28 cellular contexts compared by ENCODE assay signal in the genomic region with DNA sequence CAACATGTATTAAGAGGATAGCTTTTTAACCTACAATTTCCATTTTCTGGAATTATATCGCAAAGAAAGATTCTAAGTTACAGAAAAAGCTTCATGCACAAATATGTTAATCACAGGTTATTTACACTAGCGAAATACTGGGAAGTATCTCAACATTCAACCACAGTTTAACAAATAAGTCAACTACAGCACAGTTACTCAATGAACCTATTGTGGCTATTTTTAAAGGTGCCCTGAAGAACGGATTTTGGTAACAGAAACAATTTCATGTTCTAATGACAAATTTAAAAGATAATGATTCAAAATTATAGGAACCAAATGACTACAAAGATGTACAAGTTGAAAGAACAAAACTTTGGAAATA. TPM values are rescaled to one million over a fixed set of nuclear protein-coding genes. Genes with fewer than 3 reads are reported as not detected.
DNase-seq lines count a peak whose midpoint lies in the region; ATAC-seq, FAIRE-seq and TF ChIP-seq lines count a peak whose summit lies in the region.
"Had no signal": no experiment of that assay in that cellular context is flagged by ENCODE, and none has a peak within 500 bp of the region (broad histone marks: within the 10 kb centered on the region; RNA-seq: fewer than 3 reads in every experiment).

No MANE protein-coding gene starts in this region.

- CTCF ChIA-PET in H1 (lab: Charles Lee; ENCODE audit: partially characterized antibody), result interaction anchor here (0.6 to 2.1 kb wide), 4 partner anchors 11 to 204 kb away, joined by 3 to 9 read pairs (median 4); no protein-coding TSS in a partner anchor
- CTCF ChIA-PET in SK-N-SH (lab: Yijun Ruan, JAX), result interaction anchor here (0.7 to 2.8 kb wide), 7 partner anchors 11 to 478 kb away, joined by 3 to 22 read pairs (median 4); a partner anchor contains a TSS

- no peaks in the 10 kb centered on the region for H3K79me1 ChIP-seq in H1 (ENCODE audit: low read depth, low read length)

- TF ChIP-seq POLR2A in H1 (IDR thresholded peaks at IDR 0.05; ENCODE audit: control extremely low read depth in 1 of 2, low read depth in 2 of 2, low read length in 2 of 2), result no peak

- no peak overlapping the region for H3K56ac ChIP-seq in H1 (replicated peaks; ENCODE audit: insufficient read length, low read depth, low read length)

- no peaks in the 10 kb centered on the region for H3F3A ChIP-seq in SK-N-SH (replicated peaks; ENCODE audit: insufficient read depth)

- H3K4me3 Mint-ChIP-seq in progenitor cell of endocrine pancreas (ENCODE audit: low read depth), result no peak overlapping the region
- H3K4me3 Mint-ChIP-seq: CD14-positive monocyte; CD4-positive, alpha-beta memory T cell; CD4-positive, CD25-positive, alpha-beta regulatory T cell; CD8-positive, alpha-beta memory T cell had no signal

- H3K9ac ChIP-seq in H1 (replicated peaks in 1 of 4; ENCODE audit: extremely low read depth in 1 of 4, low read depth in 3 of 4, low read length in 3 of 4) (no peak overlapping the region), liver (ENCODE audit: low read depth in 1 of 2, low read length in 2 of 2) (no peak overlapping the region), SK-N-SH (no peak overlapping the region)
- H3K9ac ChIP-seq: BLaER1 had no signal

- H3K4me1 Mint-ChIP-seq in progenitor cell of endocrine pancreas (ENCODE audit: low read depth), result no peaks in the 10 kb centered on the region
- H3K4me1 Mint-ChIP-seq: CD14-positive monocyte; CD4-positive, alpha-beta memory T cell; CD4-positive, CD25-positive, alpha-beta regulatory T cell; CD8-positive, alpha-beta memory T cell had no signal

- no peak overlapping the region for H2BK120ac ChIP-seq in H1 (replicated peaks; ENCODE audit: low read depth, low read length)

- H3K9me3 ChIP-seq in H1 (ENCODE audit: insufficient read depth in 2 of 2, low read depth in 1 of 2, low read length in 1 of 2) (peaks cover 23 to 26% of the 10 kb centered on the region in 2 experiments), liver (ENCODE audit: control insufficient read depth in 4 of 4, low read length in 3 of 4) (peaks cover 0 to 4% (median 0%) of the 10 kb centered on the region in 4 donors), SK-N-SH (no peaks in the 10 kb centered on the region)
- H3K9me3 ChIP-seq: BE2C had no signal

- no peak for TF ChIP-seq CTCF in H1 (IDR thresholded peaks at IDR 0.05; ENCODE audit: control extremely low read depth in 1 of 3, insufficient read depth in 1 of 3, low read depth in 1 of 3, low read length in 3 of 3)
- no peak for TF ChIP-seq CTCF in liver (IDR thresholded peaks at IDR 0.05; ENCODE audit: low read depth, low read length, missing input control)
- TF ChIP-seq CTCF in progenitor cell of endocrine pancreas (IDR thresholded peaks at IDR 0.05; ENCODE audit: unreplicated experiment), result no peak
- TF ChIP-seq CTCF in SK-N-SH (IDR thresholded peaks at IDR 0.05), result no peak

- no peaks in the 10 kb centered on the region for H3K23me2 ChIP-seq in H1 (ENCODE audit: low read depth, low read length)

- ATAC-seq in left lobe of liver (peak; percentile 23), HG03175 (IDR thresholded peaks at IDR 0.05; ENCODE audit: unreplicated experiment) (no peak)
- ATAC-seq: GM12878 had no signal

- H3K27ac Mint-ChIP-seq in progenitor cell of endocrine pancreas, result no peak overlapping the region
- H3K27ac Mint-ChIP-seq: CD14-positive monocyte; CD4-positive, alpha-beta memory T cell; CD4-positive, CD25-positive, alpha-beta regulatory T cell; CD8-positive, alpha-beta memory T cell had no signal

- H2BK5ac ChIP-seq in H1 (ENCODE audit: low read depth, low read length), result no peak overlapping the region

- H3K9me3 Mint-ChIP-seq in progenitor cell of endocrine pancreas (ENCODE audit: low read depth), result peaks cover 17% of the 10 kb centered on the region

- H2BK20ac ChIP-seq in H1 (ENCODE audit: low read length), result no peak overlapping the region

- H3K9me2 ChIP-seq in SK-N-SH, result no peaks in the 10 kb centered on the region

- no peak overlapping the region for H2AFZ ChIP-seq in H1 (ENCODE audit: low read length)
- no peak overlapping the region for H2AFZ ChIP-seq in SK-N-SH (ENCODE audit: low read depth)

- H3K4me2 ChIP-seq in H1 (ENCODE audit: insufficient read depth in 1 of 2, low read depth in 2 of 2, low read length in 2 of 2), result no peak overlapping the region
- H3K4me2 ChIP-seq in SK-N-SH, result no peak overlapping the region
- H3K4me2 ChIP-seq: BLaER1 had no signal

- no peak overlapping the region for H2BK12ac ChIP-seq in H1 (ENCODE audit: low read depth, low read length)

- no peaks in the 10 kb centered on the region for H3K36me3 Mint-ChIP-seq in progenitor cell of endocrine pancreas (ENCODE audit: insufficient read depth)
- H3K36me3 Mint-ChIP-seq: CD14-positive monocyte; CD4-positive, alpha-beta memory T cell; CD4-positive, CD25-positive, alpha-beta regulatory T cell; CD8-positive, alpha-beta memory T cell had no signal

- no peak overlapping the region for H3K18ac ChIP-seq in H1 (ENCODE audit: extremely low read depth, low read length)

- peaks cover 14 to 49% (median 28%) of the 10 kb centered on the region in 4 experiments; a peak in 7 of 8 replicates for H3K36me3 ChIP-seq in H1 (ENCODE audit: control insufficient read depth in 2 of 4, insufficient read depth in 4 of 4, low read length in 3 of 4)
- H3K36me3 ChIP-seq in liver (ENCODE audit: control insufficient read depth in 4 of 4, insufficient read depth in 3 of 4, low read depth in 1 of 4, low read length in 3 of 4), result no peaks in the 10 kb centered on the region
- H3K36me3 ChIP-seq in SK-N-SH (replicated peaks in 1 of 2; ENCODE audit: control insufficient read depth in 1 of 2, insufficient read depth in 2 of 2, low read length in 1 of 2), result no peaks in the 10 kb centered on the region
- H3K36me3 ChIP-seq: BE2C, BLaER1 had no signal

- WGBS in H1 (ENCODE audit: extremely low coverage in 1 of 2, insufficient coverage in 1 of 2, insufficient read length in 1 of 2, insufficient replicate concordance in 2 of 2, low coverage in 1 of 2, low lambda C conversion rate in 2 of 2, missing lambda C conversion rate in 1 of 2), 2 experiments, result 88% methylated on average over 3 of the region's 3 CpGs; no CpG with 5 or more reads in 1 of the 2 experiments
- 33% methylated on average over 3 of the region's 3 CpGs for WGBS in liver
- 50% methylated on average over 3 of the region's 3 CpGs for WGBS in SK-N-SH (ENCODE audit: low lambda C conversion rate)

- H3K4ac ChIP-seq in H1 (replicated peaks; ENCODE audit: insufficient read length, low read depth, low read length), result no peak overlapping the region

- H4K91ac ChIP-seq in H1 (replicated peaks; ENCODE audit: insufficient read length, low read length), result no peak overlapping the region

- H3K23ac ChIP-seq in H1 (ENCODE audit: insufficient read length), result no peak overlapping the region

- H3K79me2 ChIP-seq in H1 (ENCODE audit: control insufficient read depth in 1 of 2, insufficient read depth in 2 of 2, low read length in 2 of 2), result no peaks in the 10 kb centered on the region
- H3K79me2 ChIP-seq in SK-N-SH (ENCODE audit: insufficient read depth), result no peaks in the 10 kb centered on the region

- peak; percentile 32 for FAIRE-seq in H1 (lab: Jason Lieb, UNC)
- FAIRE-seq: A204.1, GM12878, GM12892, GM18507 had no signal

- no peak overlapping the region for H4K8ac ChIP-seq in H1 (ENCODE audit: extremely low read depth, insufficient read depth, low read length)

- H3K4me1 ChIP-seq in H1 (replicated peaks in 1 of 4; ENCODE audit: control insufficient read depth in 3 of 4, insufficient read depth in 4 of 4, low read length in 3 of 4), result 0 out of 7 replicates have a peak, but pooled peaks cover 0 to 2% (median 0%) of the 10 kb centered on the region in 4 experiments
- peaks cover 0 to 10% (median 4%) of the 10 kb centered on the region in 4 donors for H3K4me1 ChIP-seq in liver (ENCODE audit: control insufficient read depth in 4 of 4, insufficient read depth in 4 of 4, low read length in 3 of 4)
- no peaks in the 10 kb centered on the region for H3K4me1 ChIP-seq in SK-N-SH (ENCODE audit: control insufficient read depth in 1 of 2, insufficient read depth in 2 of 2, low read depth in 1 of 2, low read length in 1 of 2)
- H3K4me1 ChIP-seq: BE2C, BLaER1 had no signal

- H3K27me3 Mint-ChIP-seq in progenitor cell of endocrine pancreas, result peaks cover 1% of the 10 kb centered on the region

- no peak overlapping the region for H3K27ac ChIP-seq in H1 (ENCODE audit: low read depth, low read length)
- H3K27ac ChIP-seq in liver (ENCODE audit: low read depth in 1 of 2, low read length in 2 of 2), result no peak overlapping the region
- no peak overlapping the region for H3K27ac ChIP-seq in SK-N-SH (ENCODE audit: low read depth in 2 of 2, low read length in 1 of 2)
- H3K27ac ChIP-seq: BLaER1 had no signal

- no peak overlapping the region for H3K14ac ChIP-seq in H1 (ENCODE audit: insufficient read length)

- no peaks in the 10 kb centered on the region for H4K20me1 ChIP-seq in H1 (replicated peaks in 1 of 2; ENCODE audit: control insufficient read depth in 1 of 2, insufficient read depth in 2 of 2, low read length in 2 of 2)
- H4K20me1 ChIP-seq in SK-N-SH (ENCODE audit: insufficient read depth), result no peaks in the 10 kb centered on the region
- H4K20me1 ChIP-seq: BLaER1 had no signal

- TF ChIP-seq RAD21 in H1 (IDR thresholded peaks at IDR 0.05 in 1 of 2, conservative IDR thresholded peaks at IDR 0.05 in 1 of 2; ENCODE audit: low read depth in 2 of 2, low read length in 2 of 2), result no peak
- no peak for TF ChIP-seq RAD21 in liver (IDR thresholded peaks at IDR 0.05)
- no peak for TF ChIP-seq RAD21 in SK-N-SH (IDR thresholded peaks at IDR 0.05; ENCODE audit: low read length)

- H2BK15ac ChIP-seq in H1 (ENCODE audit: low read length), result no peak overlapping the region

- TF ChIP-seq EP300 in H1 (IDR thresholded peaks at IDR 0.05; ENCODE audit: borderline replicate concordance in 1 of 2, low read depth in 2 of 2, low read length in 2 of 2), result no peak
- TF ChIP-seq EP300 in SK-N-SH (IDR thresholded peaks at IDR 0.05; ENCODE audit: borderline replicate concordance in 1 of 2, low read depth in 1 of 2, low read length in 1 of 2), result no peak

- POLR2A ChIA-PET in H1 (lab: Charles Lee; ENCODE audit: partially characterized antibody), result interaction anchor here (0.7 to 1.6 kb wide), 2 partner anchors 13 to 14 kb away, joined by 3 to 4 read pairs; no protein-coding TSS in a partner anchor
- POLR2A ChIA-PET in SK-N-SH (lab: Yijun Ruan, JAX), result no interaction called here

- no peak overlapping the region for H2AK5ac ChIP-seq in H1 (ENCODE audit: low read depth, low read length)

- no peak overlapping the region for H4K5ac ChIP-seq in H1 (ENCODE audit: insufficient read length, low read depth, low read length)

- H3K27me3 ChIP-seq in H1 (replicated peaks in 1 of 4; ENCODE audit: control insufficient read depth in 3 of 4, extremely low read depth in 1 of 4, insufficient read depth in 3 of 4, low read length in 3 of 4) (no peaks in the 10 kb centered on the region), liver (ENCODE audit: control insufficient read depth in 4 of 4, insufficient read depth in 4 of 4, low read length in 3 of 4) (no peaks in the 10 kb centered on the region), SK-N-SH (ENCODE audit: insufficient read depth) (no peaks in the 10 kb centered on the region)
- H3K27me3 ChIP-seq: BLaER1 had no signal

- DNase-seq in H1 (ENCODE audit: low read depth in 1 of 2, low spot score in 2 of 2) (no peak), left lobe of liver (ENCODE audit: low spot score) (no peak), progenitor cell of endocrine pancreas (ENCODE audit: low spot score, unreplicated experiment) (no peak), SK-N-SH (no peak), germinal center (ENCODE audit: low spot score) (no peak)
- DNase-seq: 8988T; ACHN; BE2C; C1 segment of cervical spinal cord; CD4-positive, alpha-beta memory T cell; CD4-positive, CD25-positive, alpha-beta regulatory T cell; CD8-positive, alpha-beta memory T cell; COR-L47; DMS 273 treated with DMSO at 0.1 percent for 48 hours; DMS79; DND-41; EL; GDM1 had no signal

- no peak overlapping the region for H3K4me3 ChIP-seq in H1 (ENCODE audit: extremely low read depth in 1 of 4, insufficient read depth in 2 of 4, low read depth in 3 of 4, low read length in 4 of 4)
- H3K4me3 ChIP-seq in liver (ENCODE audit: low read depth in 1 of 3, low read length in 3 of 3), result no peak overlapping the region
- H3K4me3 ChIP-seq in SK-N-SH (ENCODE audit: low read depth in 2 of 2, low read length in 1 of 2), result no peak overlapping the region
- H3K4me3 ChIP-seq: BLaER1, GM12878 had no signal

RNA-seq across cellular contexts. Expression of a gene that starts 51.2 kb away (rescaled TPM):
- 20.4 and 21.8 TPM in 2 replicates for total RNA-seq in H1 (2021; fragmentation: NEBNext Ultra II Directional; extraction: Animal tissue kit (Norgen Biotek cat#: 25700))
- 12.0 and 20.3 TPM in 2 replicates for polyA plus RNA-seq in H1 (2011; rRNA removed)
- 8.6 TPM for polyA plus RNA-seq in H1 (2011; cell fraction: cytosol; rRNA removed)
- polyA plus RNA-seq in H1 (2011; cell fraction: nucleus; rRNA removed), result 48.1 TPM
- 10.1 to 16.8 TPM (median 13.1 TPM) in 4 replicates for polyA plus RNA-seq in H1 (2012, experiment 1 of 2)
- 5.4 TPM for polyA plus RNA-seq in H1 (2012, experiment 2 of 2)
- 5.1 TPM for polyA plus RNA-seq in H1 (2013, experiment 1 of 2)
- 4.9 TPM for polyA plus RNA-seq in H1 (2013, experiment 2 of 2)
- 61.7 and 77.8 TPM in 2 replicates for polyA minus RNA-seq in H1 (2011; rRNA and poly(A)+ RNA removed)
- polyA minus RNA-seq in H1 (2011; cell fraction: cytosol; rRNA and poly(A)+ RNA removed), result 21.0 TPM
- polyA minus RNA-seq in H1 (2011; cell fraction: nucleus; rRNA and poly(A)+ RNA removed), result 156 TPM
- 0.75 TPM for total RNA-seq in left lobe of liver
- under 1 TPM; under 0.01 to 0.47 TPM for total RNA-seq in liver
- polyA plus RNA-seq in liver, result under 1 TPM in 1 of 2 donors, not detected in 1; 0.03 TPM
- total RNA-seq in progenitor cell of endocrine pancreas, result 0.55 and 0.87 TPM in 2 replicates
- not detected in 2 replicates for polyA plus RNA-seq in SK-N-SH (2012; rRNA removed)
- 0.05 TPM in 1 of 2 replicates, not detected in the other for polyA plus RNA-seq in SK-N-SH (2012; cell fraction: cytosol; rRNA removed)
- 0.02 TPM in 2 replicates for polyA plus RNA-seq in SK-N-SH (2012; cell fraction: nucleus; rRNA removed)
- total RNA-seq: CD4-positive, alpha-beta memory T cell; CD4-positive, CD25-positive, alpha-beta regulatory T cell; CD8-positive, alpha-beta memory T cell; G401; GM12878 had no signal
- polyA plus RNA-seq: AG04450; CD14-positive monocyte; CD4-positive, alpha-beta memory T cell; CD4-positive, CD25-positive, alpha-beta regulatory T cell; CD8-positive, alpha-beta memory T cell; GM12878 had no signal

Comparison
In these comparisons a context has a peak if more than half of its experiments do, and no peak if none do; other contexts are left out.
1. RNA of a gene that starts 51.2 kb away (total RNA-seq): 20.4 to 21.8 TPM in H1; 0.75 TPM in left lobe of liver (single experiment), 0.55 to 0.87 TPM in progenitor cell of endocrine pancreas and under 0.01 to 0.47 TPM in liver; every median in the first group is over 10 times any median in the second.